ENCODE assay signal across 8 cellular contexts in the genomic region with DNA sequence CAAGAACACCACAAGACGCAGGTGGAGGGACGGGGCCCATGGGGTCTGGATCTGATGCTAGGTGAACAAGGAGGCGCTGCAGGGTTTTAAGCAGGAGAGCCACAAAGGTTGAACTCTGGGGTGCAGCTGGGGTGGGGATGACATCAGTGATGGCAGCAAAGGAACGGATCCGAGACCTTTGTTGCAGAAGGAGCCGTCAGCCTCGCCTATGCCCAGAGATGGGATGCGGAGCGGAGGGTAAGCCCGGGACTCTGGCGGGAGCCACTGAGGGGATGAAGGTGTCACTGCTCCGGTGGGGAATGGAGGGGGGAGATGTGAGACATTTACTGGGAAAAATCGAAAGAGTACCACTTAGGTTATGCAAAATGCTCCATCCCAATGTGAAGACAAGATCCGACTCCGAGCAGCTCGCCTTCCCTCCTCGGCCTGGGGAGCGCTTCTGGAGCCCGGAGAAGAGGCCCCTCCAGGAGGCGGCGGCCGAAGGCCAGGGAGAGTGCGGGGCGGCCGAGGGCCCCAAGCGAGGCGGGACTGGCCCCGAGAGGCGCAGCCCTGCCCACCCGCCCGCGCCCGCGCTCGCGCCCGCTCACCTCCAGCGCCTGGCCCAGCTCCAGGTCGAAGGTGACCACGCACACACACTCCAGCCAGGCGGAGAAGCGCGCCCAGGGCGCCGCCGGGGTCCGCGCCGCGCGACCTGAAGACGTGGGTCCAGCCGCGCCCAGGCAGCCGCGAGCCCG. TPM values are rescaled to one million over a fixed set of nuclear protein-coding genes. Genes with fewer than 3 reads are reported as not detected.
DNase-seq lines count a peak whose midpoint lies in the region; ATAC-seq and TF ChIP-seq lines count a peak whose summit lies in the region.

No MANE protein-coding gene starts in this region.

- H3K36me3 ChIP-seq in left lung = no peaks in the 10 kb centered on the region
- H3K36me3 ChIP-seq in thyroid gland = no peaks in the 10 kb centered on the region

- H3K4me1 Mint-ChIP-seq in activated T-cell treated with anti-CD3 and anti-CD28 coated beads, Interleukin-2, amount 50 U/mL, for 72 hours (ENCODE audit: low read depth) = peaks cover 17% of the 10 kb centered on the region
- H3K4me1 Mint-ChIP-seq in activated T-helper 2 cell treated with anti-CD3 and anti-CD28 coated beads, Interferon-gamma antibody, Interleukin-2, Interleukin-4, amounts not matched to agents 10 μg/mL and 5 μg/mL and 100 μg/mL, durations not matched to agents 14 hours and 24 hours and 36 hours (ENCODE audit: low read depth) = peaks cover 12% of the 10 kb centered on the region

- no peaks in the 10 kb centered on the region for H3K9me3 Mint-ChIP-seq in activated T-cell treated with anti-CD3 and anti-CD28 coated beads, Interleukin-2, amount 50 U/mL, for 72 hours
- no peaks in the 10 kb centered on the region for H3K9me3 Mint-ChIP-seq in activated T-helper 2 cell treated with anti-CD3 and anti-CD28 coated beads, Interferon-gamma antibody, Interleukin-2, Interleukin-4, amounts not matched to agents 10 μg/mL and 5 μg/mL and 100 μg/mL, durations not matched to agents 14 hours and 24 hours and 36 hours

- 28 to 33% methylated on average over 23 of the region's 57 CpGs for WGBS in thyroid gland, 2 donors

- TF ChIP-seq POLR2A in thyroid gland (IDR thresholded peaks at IDR 0.05) = no peak

- no peak for DNase-seq in activated T-cell treated with anti-CD3 and anti-CD28 coated beads, Interleukin-2, amount 50 U/mL, for 72 hours
- no peak for DNase-seq in activated T-cell treated with anti-CD3 and anti-CD28 coated beads, Interleukin-2, amount 50 U/mL, for 48 hours
- DNase-seq in activated T-helper 2 cell treated with anti-CD3 and anti-CD28 coated beads, Interferon-gamma antibody, Interleukin-2, Interleukin-4, amounts not matched to agents 10 μg/mL and 5 μg/mL and 100 μg/mL, durations not matched to agents 14 hours and 24 hours and 36 hours (ENCODE audit: low spot score) = no peak
- DNase-seq in left lung = no peak
- no peak for DNase-seq in thyroid gland
- no peak for DNase-seq in middle frontal gyrus (ENCODE audit: extremely low spot score, low spot score)
- DNase-seq in NCI-H1930 (lab: John Stamatoyannopoulos, UW) = no peak

- intact Hi-C loops in activated T-helper 2 cell treated with anti-CD3 and anti-CD28 coated beads, Interferon-gamma antibody, Interleukin-2, Interleukin-4, amounts not matched to agents 10 μg/mL and 5 μg/mL and 100 μg/mL, durations not matched to agents 14 hours and 24 hours and 36 hours (cut with micrococcal nuclease) = loop anchor here (5.0 kb wide), 2 partner anchors 54 to 84 kb away; a partner anchor contains a TSS
- intact Hi-C loops in left lung (cut with DNase I) = loop anchor here (10.0 kb wide), 1 partner anchor 52 kb away; a partner anchor contains a TSS
- intact Hi-C loops in thyroid gland (cut with DNase I) = loop anchor here (5.0 kb wide), 2 partner anchors 49 to 74 kb away; a partner anchor contains a TSS

- H3K27me3 ChIP-seq in left lung = no peaks in the 10 kb centered on the region
- no peaks in the 10 kb centered on the region for H3K27me3 ChIP-seq in thyroid gland

- peaks cover 8% of the 10 kb centered on the region for H3K27me3 Mint-ChIP-seq in activated T-cell treated with anti-CD3 and anti-CD28 coated beads, Interleukin-2, amount 50 U/mL, for 72 hours (ENCODE audit: low read depth)
- peaks cover 18% of the 10 kb centered on the region for H3K27me3 Mint-ChIP-seq in activated T-helper 2 cell treated with anti-CD3 and anti-CD28 coated beads, Interferon-gamma antibody, Interleukin-2, Interleukin-4, amounts not matched to agents 10 μg/mL and 5 μg/mL and 100 μg/mL, durations not matched to agents 14 hours and 24 hours and 36 hours (ENCODE audit: low read depth)

- H3K4me1 ChIP-seq in left lung = peaks cover 5 to 27% of the 10 kb centered on the region in 2 donors
- H3K4me1 ChIP-seq in thyroid gland = peaks cover 10 to 13% of the 10 kb centered on the region in 2 donors

- peak overlapping the region; percentile 69 to 91 for H3K4me3 Mint-ChIP-seq in activated T-cell treated with anti-CD3 and anti-CD28 coated beads, Interleukin-2, amount 50 U/mL, for 72 hours
- H3K4me3 Mint-ChIP-seq in activated T-helper 2 cell treated with anti-CD3 and anti-CD28 coated beads, Interferon-gamma antibody, Interleukin-2, Interleukin-4, amounts not matched to agents 10 μg/mL and 5 μg/mL and 100 μg/mL, durations not matched to agents 14 hours and 24 hours and 36 hours (ENCODE audit: low read depth) = peak overlapping the region; percentile 78

- no peaks in the 10 kb centered on the region for H3K9me3 ChIP-seq in left lung
- no peaks in the 10 kb centered on the region for H3K9me3 ChIP-seq in thyroid gland

- TF ChIP-seq CTCF in left lung (IDR thresholded peaks at IDR 0.05) (no peak), thyroid gland (IDR thresholded peaks at IDR 0.05) (no peak)

- H3K27ac Mint-ChIP-seq in activated T-cell treated with anti-CD3 and anti-CD28 coated beads, Interleukin-2, amount 50 U/mL, for 72 hours = no peak overlapping the region
- H3K27ac Mint-ChIP-seq in activated T-helper 2 cell treated with anti-CD3 and anti-CD28 coated beads, Interferon-gamma antibody, Interleukin-2, Interleukin-4, amounts not matched to agents 10 μg/mL and 5 μg/mL and 100 μg/mL, durations not matched to agents 14 hours and 24 hours and 36 hours = no peak overlapping the region

- H3K36me3 Mint-ChIP-seq in activated T-cell treated with anti-CD3 and anti-CD28 coated beads, Interleukin-2, amount 50 U/mL, for 72 hours (ENCODE audit: insufficient read depth in 2 of 2) = no peaks in the 10 kb centered on the region
- H3K36me3 Mint-ChIP-seq in activated T-helper 2 cell treated with anti-CD3 and anti-CD28 coated beads, Interferon-gamma antibody, Interleukin-2, Interleukin-4, amounts not matched to agents 10 μg/mL and 5 μg/mL and 100 μg/mL, durations not matched to agents 14 hours and 24 hours and 36 hours (ENCODE audit: low read depth) = no peaks in the 10 kb centered on the region

- H3K27ac ChIP-seq in left lung (peak overlapping the region in 1 of 2 donors; percentile 95), thyroid gland (no peak overlapping the region)

- H3K4me3 ChIP-seq in left lung (peak overlapping the region; percentile 60 to 79), thyroid gland (replicated peaks in 1 of 3) (peak overlapping the region; percentile 38 to 60 (median 52))

- ATAC-seq in activated T-cell treated with anti-CD3 and anti-CD28 coated beads, Interleukin-2, amount 50 U/mL, for 72 hours (replicated peaks in 1 of 2) = no peak
- ATAC-seq in left lung (peak; percentile 7), GM18517 (IDR thresholded peaks at IDR 0.05; ENCODE audit: unreplicated experiment) (no peak)

RNA-seq across cellular contexts. Expression of a gene that starts 0.4 kb away (rescaled TPM):
- 1 to 10 TPM; 6.4 to 8.5 TPM for total RNA-seq in activated T-cell treated with anti-CD3 and anti-CD28 coated beads, Interleukin-2, amount 50 U/mL, for 72 hours
- total RNA-seq in activated T-helper 2 cell treated with anti-CD3 and anti-CD28 coated beads, Interferon-gamma antibody, Interleukin-2, Interleukin-4, amounts not matched to agents 10 μg/mL and 5 μg/mL and 100 μg/mL, durations not matched to agents 14 hours and 24 hours and 36 hours = 2.3 and 2.7 TPM in 2 replicates
- total RNA-seq in left lung (1 to 10 TPM; 7.3 to 8.2 TPM), thyroid gland (10 to 100 TPM in 2 of 4 donors, 1 to 10 TPM in 2; 4.3 to 14.3 (median 9.3) TPM)

RNA-seq across cellular contexts. Expression of a gene that starts 16.7 kb away (rescaled TPM):
- total RNA-seq in activated T-cell treated with anti-CD3 and anti-CD28 coated beads, Interleukin-2, amount 50 U/mL, for 72 hours = 10 to 100 TPM; 45.6 to 51.3 TPM
- total RNA-seq in activated T-helper 2 cell treated with anti-CD3 and anti-CD28 coated beads, Interferon-gamma antibody, Interleukin-2, Interleukin-4, amounts not matched to agents 10 μg/mL and 5 μg/mL and 100 μg/mL, durations not matched to agents 14 hours and 24 hours and 36 hours = 42.9 and 45.0 TPM in 2 replicates
- total RNA-seq in left lung (10 to 100 TPM; 41.5 to 53.0 TPM), thyroid gland (100 to 1,000 TPM in 1 of 4 donors, 10 to 100 TPM in 3; 65.7 to 103 (median 74.0) TPM)

RNA-seq across cellular contexts. Expression of a gene that starts 18.9 kb away (rescaled TPM):
- 10 to 100 TPM; 30.2 to 34.0 TPM for total RNA-seq in activated T-cell treated with anti-CD3 and anti-CD28 coated beads, Interleukin-2, amount 50 U/mL, for 72 hours
- 9.8 and 11.1 TPM in 2 replicates for total RNA-seq in activated T-helper 2 cell treated with anti-CD3 and anti-CD28 coated beads, Interferon-gamma antibody, Interleukin-2, Interleukin-4, amounts not matched to agents 10 μg/mL and 5 μg/mL and 100 μg/mL, durations not matched to agents 14 hours and 24 hours and 36 hours
- total RNA-seq in left lung (100 to 1,000 TPM; 237 to 391 TPM), thyroid gland (100 to 1,000 TPM; 143 to 266 (median 215) TPM)

RNA-seq across cellular contexts. Expression of a gene that starts 56.2 kb away (rescaled TPM):
- total RNA-seq in activated T-cell treated with anti-CD3 and anti-CD28 coated beads, Interleukin-2, amount 50 U/mL, for 72 hours = 10 to 100 TPM; 16.6 to 27.1 TPM
- 19.0 and 20.9 TPM in 2 replicates for total RNA-seq in activated T-helper 2 cell treated with anti-CD3 and anti-CD28 coated beads, Interferon-gamma antibody, Interleukin-2, Interleukin-4, amounts not matched to agents 10 μg/mL and 5 μg/mL and 100 μg/mL, durations not matched to agents 14 hours and 24 hours and 36 hours
- total RNA-seq in left lung = 10 to 100 TPM; 10.3 to 15.1 TPM
- 1 to 10 TPM; 2.8 to 4.7 (median 4.0) TPM for total RNA-seq in thyroid gland

Comparison
In these comparisons a context has a peak if more than half of its experiments do, and no peak if none do; other contexts are left out.
1. RNA of a gene that starts 18.9 kb away (total RNA-seq): 237 to 391 TPM in left lung and 143 to 266 TPM in thyroid gland; 30.2 to 34.0 TPM in activated T-cell treated with anti-CD3 and anti-CD28 coated beads, Interleukin-2, amount 50 U/mL, for 72 hours and 9.8 to 11.1 TPM in activated T-helper 2 cell treated with anti-CD3 and anti-CD28 coated beads, Interferon-gamma antibody, Interleukin-2, Interleukin-4, amounts not matched to agents 10 μg/mL and 5 μg/mL and 100 μg/mL, durations not matched to agents 14 hours and 24 hours and 36 hours; every median in the first group is over 4 times any median in the second.